Comparison of ENCODE assay signal across 12 cellular contexts in the genomic region with DNA sequence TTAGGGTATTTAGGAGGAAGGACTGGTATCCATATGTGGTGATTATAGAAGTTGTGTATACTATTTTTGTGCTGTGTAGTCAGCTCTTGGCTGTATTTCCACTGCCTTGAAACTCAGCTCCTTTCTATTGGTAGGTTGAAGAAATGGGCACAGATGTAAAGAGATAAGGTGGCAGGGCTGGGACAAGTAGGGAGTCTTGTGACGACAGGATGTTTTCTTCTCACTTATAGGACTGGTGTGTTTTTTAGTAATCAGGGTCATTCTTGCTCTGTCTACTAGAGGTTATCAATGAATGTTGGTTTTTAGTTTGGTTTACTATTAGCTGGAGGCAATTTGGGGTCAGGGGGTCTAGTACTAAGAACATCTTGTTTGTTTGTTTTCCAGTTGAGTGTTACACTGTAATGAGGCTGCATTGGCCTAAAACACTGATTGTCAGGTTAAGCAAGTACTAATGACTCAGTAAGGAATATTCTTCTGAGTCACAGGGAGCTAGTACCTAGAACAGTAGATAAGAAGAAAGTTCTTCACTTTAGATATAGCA. TPM values are rescaled to one million over a fixed set of nuclear protein-coding genes. Genes with fewer than 3 reads are reported as not detected.
DNase-seq lines count a peak whose midpoint lies in the region; ATAC-seq, FAIRE-seq and TF ChIP-seq lines count a peak whose summit lies in the region.
"Had no signal": no experiment of that assay in that cellular context is flagged by ENCODE, and none has a peak within 500 bp of the region (broad histone marks: within the 10 kb centered on the region; RNA-seq: fewer than 3 reads in every experiment).

No MANE protein-coding gene starts in this region.

- TF ChIP-seq CTCF in bronchial epithelial cell (IDR thresholded peaks at IDR 0.05; ENCODE audit: insufficient read depth, low read length, severe bottlenecking) = no peak

- DNase-seq in ACHN (peak; percentile 11), HUDEP-2 (lab: John Stamatoyannopoulos, UW; ENCODE audit: unreplicated experiment in 76 of 76) (peak in 40 of 76 experiments; percentile 5 to 70 (median 40)), bronchial epithelial cell (ENCODE audit: low read depth) (peak; percentile 92), kidney tubule cell (ENCODE audit: low spot score) (peak; percentile 44), posterior cingulate gyrus (no peak), DMS 273 treated with DMSO at 0.1 percent for 48 hours (lab: John Stamatoyannopoulos, UW) (no peak), retina (no peak)
- DNase-seq: glutamatergic neuron, thyroid gland had no signal

- in situ Hi-C loops in ACHN (cut with HindIII; ENCODE audit: low pct_ligation_motif_present, low pct_unique_long_range_greater_than_20kb, low sequenced_read_pairs) = no loop called here

- intact Hi-C loops in posterior cingulate gyrus (cut with DNase I) = no loop called here

- no peak overlapping the region for H3K4me3 ChIP-seq in bronchial epithelial cell (ENCODE audit: low read depth, low read length)
- H3K4me3 ChIP-seq: thyroid gland had no signal

- no peaks in the 10 kb centered on the region for H3K36me3 ChIP-seq in bronchial epithelial cell (ENCODE audit: control insufficient read depth, insufficient read depth, low read length)

- FAIRE-seq in bronchial epithelial cell (lab: Jason Lieb, UNC) = no peak
- FAIRE-seq: H1, TTC549 had no signal

- no peak for ATAC-seq in HG03196 (IDR thresholded peaks at IDR 0.05; ENCODE audit: unreplicated experiment)

- no peaks in the 10 kb centered on the region for H3K27me3 ChIP-seq in bronchial epithelial cell (ENCODE audit: control insufficient read depth, insufficient read depth, low read length)
- H3K27me3 ChIP-seq: thyroid gland had no signal

RNA-seq across cellular contexts. Expression of a gene that starts 11.8 kb away (rescaled TPM):
- 5.0 and 5.8 TPM in 2 replicates for total RNA-seq in bronchial epithelial cell

Comparison
In these comparisons a context has a peak if more than half of its experiments do, and no peak if none do; other contexts are left out.
1. DNase-seq: peak in ACHN (single experiment), HUDEP-2 (40 of 76), bronchial epithelial cell (single experiment) and kidney tubule cell (single experiment); none in posterior cingulate gyrus (0 of 10), DMS 273 treated with DMSO at 0.1 percent for 48 hours (single experiment) and retina (single experiment).